In genomic region chr3:25789209-25789595, GRCh38 we compare ENCODE assay signal across 8 cellular contexts. TPM values are rescaled to one million over a fixed set of nuclear protein-coding genes. Genes with fewer than 3 reads are reported as not detected.
DNase-seq lines count a peak whose midpoint lies in the region; ATAC-seq, FAIRE-seq and TF ChIP-seq lines count a peak whose summit lies in the region.

No MANE protein-coding gene starts in this region.

- H4K8ac ChIP-seq in mesendoderm (ENCODE audit: low read depth, low read length) = no peak overlapping the region

- no peak for TF ChIP-seq POLR2A in K562 (conservative IDR thresholded peaks at IDR 0.05)

- H3K27me3 Mint-ChIP-seq in activated naive CD4-positive, alpha-beta T cell treated with anti-CD3 and anti-CD28 coated beads, Interleukin-2, amount 50 U/mL, for 24 hours = no peaks in the 10 kb centered on the region

- H3K4me3 ChIP-seq in K562 (peak overlapping the region; percentile 54), mesendoderm (ENCODE audit: low read length) (no peak overlapping the region), upper lobe of right lung (peak overlapping the region; percentile 72)

- CTCF ChIA-PET in K562 (lab: Yijun Ruan, JAX; ENCODE audit: low intra/inter-chr PET ratio) = no interaction called here

- no peak for TF ChIP-seq EP300 in K562 (IDR thresholded peaks at IDR 0.05; ENCODE audit: low read length)

- POLR2A ChIA-PET in K562 (lab: Yijun Ruan, JAX) = interaction anchor here (0.7 to 2.1 kb wide), 5 partner anchors 9 to 193 kb away, joined by 3 to 10 read pairs (median 3); no protein-coding TSS in a partner anchor

- no peak for FAIRE-seq in K562 (lab: Jason Lieb, UNC)

- H2BK120ac ChIP-seq in mesendoderm (ENCODE audit: low read depth, low read length) = no peak overlapping the region

- H3K4me3 Mint-ChIP-seq in activated naive CD4-positive, alpha-beta T cell treated with anti-CD3 and anti-CD28 coated beads, Interleukin-2, amount 50 U/mL, for 24 hours = peak overlapping the region; percentile 96

- intact Hi-C loops in K562 (cut with micrococcal nuclease) = loop anchor here (2.0 kb wide), 2 partner anchors 124 to 140 kb away; partner anchors contain the start of gene TOP2B
- intact Hi-C loops in upper lobe of right lung (cut with DNase I) = no loop called here

- no peak overlapping the region for H2BK5ac ChIP-seq in mesendoderm (ENCODE audit: low read length)

- H3K4ac ChIP-seq in mesendoderm (ENCODE audit: low read depth, low read length) = no peak overlapping the region

- H3K27me3 ChIP-seq in K562 (ENCODE audit: control insufficient read depth in 2 of 2, insufficient read depth in 2 of 2, low read length in 2 of 2) = no peaks in the 10 kb centered on the region
- H3K27me3 ChIP-seq in mesendoderm (ENCODE audit: insufficient read depth, low read length, poor library complexity) = no peaks in the 10 kb centered on the region
- no peaks in the 10 kb centered on the region for H3K27me3 ChIP-seq in upper lobe of right lung

- no peak overlapping the region for H4K5ac ChIP-seq in mesendoderm (ENCODE audit: low read length)

- H3K9ac ChIP-seq in K562 (ENCODE audit: insufficient read depth in 1 of 2, low read depth in 2 of 2, low read length in 2 of 2) = peak overlapping the region in 1 of 2 experiments; percentile 91; a peak in 2 of 4 replicates
- H3K9ac ChIP-seq in mesendoderm (ENCODE audit: low read length) = peak overlapping the region; percentile 41

- no peaks in the 10 kb centered on the region for H3K9me3 Mint-ChIP-seq in activated naive CD4-positive, alpha-beta T cell treated with anti-CD3 and anti-CD28 coated beads, Interleukin-2, amount 50 U/mL, for 24 hours

- no peak for DNase-seq in activated naive CD4-positive, alpha-beta T cell treated with anti-CD3 and anti-CD28 coated beads, Interleukin-2, amount 50 U/mL, for 16 hours
- DNase-seq in K562 (ENCODE audit: extremely low read depth in 1 of 4, low spot score in 3 of 4) (no peak), mesendoderm (no peak), upper lobe of right lung (no peak)

- H3K56ac ChIP-seq in mesendoderm (ENCODE audit: low read length) = no peak overlapping the region

- H3K9me3 ChIP-seq in K562 (replicated peaks; ENCODE audit: control insufficient read depth, insufficient read depth, low read depth, low read length) (no peaks in the 10 kb centered on the region), upper lobe of right lung (no peaks in the 10 kb centered on the region)

- H3K9me1 ChIP-seq in K562 (ENCODE audit: control insufficient read depth, insufficient read depth, low read length) = no peaks in the 10 kb centered on the region

- no peak for TF ChIP-seq RAD21 in K562 (CRISPR knock-in tag; conservative IDR thresholded peaks at IDR 0.05 in 1 of 2, IDR thresholded peaks at IDR 0.05 in 1 of 2)

- no peak for ATAC-seq in K562
- no peak for ATAC-seq in upper lobe of right lung
- no peak for ATAC-seq in GM21737 (IDR thresholded peaks at IDR 0.05; ENCODE audit: unreplicated experiment)
- no peak for ATAC-seq in GM21515 (IDR thresholded peaks at IDR 0.05; ENCODE audit: unreplicated experiment)
- ATAC-seq in GM19467 (IDR thresholded peaks at IDR 0.05; ENCODE audit: unreplicated experiment) = no peak

- no peak overlapping the region for H3K18ac ChIP-seq in mesendoderm (ENCODE audit: low read length)

- no peak for TF ChIP-seq CTCF in K562 (IDR thresholded peaks at IDR 0.05 in 2 of 3, conservative IDR thresholded peaks at IDR 0.05 in 1 of 3; ENCODE audit: insufficient read depth in 2 of 3, low read depth in 1 of 3, low read length in 3 of 3)
- TF ChIP-seq CTCF in upper lobe of right lung (IDR thresholded peaks at IDR 0.05) = no peak

- H3K27ac ChIP-seq in K562 (ENCODE audit: extremely low read depth, low read depth, low read length) (peak overlapping the region; percentile 90), mesendoderm (ENCODE audit: low read depth, low read length) (no peak overlapping the region), upper lobe of right lung (peak overlapping the region; percentile 84)

- H3K4me2 ChIP-seq in K562 (ENCODE audit: insufficient read depth, low read length) (peak overlapping the region; percentile 95), mesendoderm (ENCODE audit: low read length) (peak overlapping the region; percentile 13)

- no peak overlapping the region for H3K23ac ChIP-seq in mesendoderm (ENCODE audit: low read length)

- H2BK15ac ChIP-seq in mesendoderm (replicated peaks; ENCODE audit: low read depth) = no peak overlapping the region

- TSS peak; percentile 71 for BruUV-seq in K562 (replicated peaks; lab: Mats Ljungman, UMichigan)

- H2AK5ac ChIP-seq in mesendoderm (ENCODE audit: low read length) = no peak overlapping the region

- no peaks in the 10 kb centered on the region for H3K36me3 Mint-ChIP-seq in activated naive CD4-positive, alpha-beta T cell treated with anti-CD3 and anti-CD28 coated beads, Interleukin-2, amount 50 U/mL, for 24 hours

- H3K36me3 ChIP-seq in K562 (ENCODE audit: control insufficient read depth, insufficient read depth, low read length) (peaks cover 29% of the 10 kb centered on the region), mesendoderm (ENCODE audit: control insufficient read depth, insufficient read depth, low read length) (no peaks in the 10 kb centered on the region), upper lobe of right lung (no peaks in the 10 kb centered on the region)

- H4K20me1 ChIP-seq in K562 (replicated peaks; ENCODE audit: control insufficient read depth, insufficient read depth, low read length) = no peaks in the 10 kb centered on the region

- H3K4me1 Mint-ChIP-seq in activated naive CD4-positive, alpha-beta T cell treated with anti-CD3 and anti-CD28 coated beads, Interleukin-2, amount 50 U/mL, for 24 hours = peaks cover 54% of the 10 kb centered on the region

- H2AFZ ChIP-seq in K562 (ENCODE audit: low read depth, low read length) = peak overlapping the region; percentile 94

- H3K79me1 ChIP-seq in mesendoderm (ENCODE audit: low read length) = no peaks in the 10 kb centered on the region

- peaks cover 0 to 38% of the 10 kb centered on the region in 2 experiments; a peak in 2 of 5 replicates for H3K4me1 ChIP-seq in K562 (replicated peaks in 1 of 2; ENCODE audit: control insufficient read depth in 2 of 2, insufficient read depth in 2 of 2, low read length in 2 of 2)
- H3K4me1 ChIP-seq in mesendoderm (ENCODE audit: control insufficient read depth, low read depth, low read length) = no peaks in the 10 kb centered on the region
- peaks cover 21% of the 10 kb centered on the region for H3K4me1 ChIP-seq in upper lobe of right lung

- WGBS in K562 (ENCODE audit: insufficient coverage, low coverage, missing lambda C conversion rate) = 0% methylated on average over 2 of the region's 2 CpGs
- no CpG with 5 or more reads among the region's 2 CpGs for WGBS in mesendoderm (ENCODE audit: extremely low coverage, insufficient coverage, low lambda C conversion rate)

- in situ Hi-C loops in K562 (cut with MboI) = no loop called here

- H3K79me2 ChIP-seq in K562 (ENCODE audit: control insufficient read depth, insufficient read depth, low read length) = peaks cover 73% of the 10 kb centered on the region
- H3K79me2 ChIP-seq in mesendoderm (ENCODE audit: control insufficient read depth, insufficient read depth, low read length) = no peaks in the 10 kb centered on the region

- H3K27ac Mint-ChIP-seq in activated naive CD4-positive, alpha-beta T cell treated with anti-CD3 and anti-CD28 coated beads, Interleukin-2, amount 50 U/mL, for 24 hours = peak overlapping the region; percentile 95

TF ChIP-seq in K562, 482 proteins besides CTCF, POLR2A, EP300 and RAD21 (continues in another document):
- TF ChIP-seq PHF8 (IDR thresholded peaks at IDR 0.05; ENCODE audit: borderline replicate concordance, low read length) = no peak

RNA-seq across cellular contexts. Expression of gene OXSM, which starts 0.7 kb away (rescaled TPM):
- 38.6 and 46.6 TPM in 2 replicates for total RNA-seq in K562 (2011; cell fraction: chromatin; rRNA removed; ENCODE audit: low replicate concordance)
- total RNA-seq in K562 (2011; cell fraction: nucleolus; rRNA removed) = 24.1 and 26.5 TPM in 2 replicates
- 35.0 and 36.7 TPM in 2 replicates for total RNA-seq in K562 (2011; cell fraction: nucleoplasm; rRNA removed)
- total RNA-seq in K562 (2014; rRNA removed) (24.0 and 24.3 TPM in 2 replicates), K562 (2014; rRNA removed; fragmentation: Illumina TruSeq; extraction: Trizol) (42.2 and 46.7 TPM in 2 replicates), K562 (2015; rRNA removed; fragmentation: Illumina TruSeq; extraction: Trizol) (27.1 and 30.2 TPM in 2 replicates), K562 (2021) (28.4 and 29.9 TPM in 2 replicates), upper lobe of right lung (8.5 TPM)
- polyA plus RNA-seq in K562 (2011; rRNA removed) (80.5 and 98.2 TPM in 2 replicates), K562 (2014; fragmentation: Illumina TruSeq; extraction: Trizol) (31.9 and 34.0 TPM in 2 replicates), K562 (2014; fragmentation: Nextera tagmentation; extraction: Ambion mirVana) (100 to 1,000 TPM in 1 of 2 experiments, 10 to 100 TPM in 1; 97.9 to 107 TPM), K562 (2014; rRNA removed) (31.1 and 32.9 TPM in 2 replicates)
- 33.7 and 43.7 TPM in 2 replicates for polyA plus RNA-seq in K562 (2011; cell fraction: cytosol; rRNA removed)
- 35.3 and 54.0 TPM in 2 replicates for polyA plus RNA-seq in K562 (2011; cell fraction: nucleus; rRNA removed)
- polyA plus RNA-seq in K562 (2012) = 24.3 and 32.0 TPM in 2 replicates
- 60.1 and 69.8 TPM in 2 replicates for polyA minus RNA-seq in K562 (2011; rRNA and poly(A)+ RNA removed)
- 12.0 and 29.3 TPM in 2 replicates for polyA minus RNA-seq in K562 (2011; cell fraction: cytosol; rRNA and poly(A)+ RNA removed)
- 14.1 and 29.9 TPM in 2 replicates for polyA minus RNA-seq in K562 (2011; cell fraction: nucleus; rRNA and poly(A)+ RNA removed)
- 1.8 TPM for polyA plus RNA-seq in mesendoderm (2013, experiment 1 of 2)
- 1.7 TPM for polyA plus RNA-seq in mesendoderm (2013, experiment 2 of 2)

RNA-seq across cellular contexts. Expression of gene NGLY1, which starts 6.0 kb away (rescaled TPM):
- 128 and 222 TPM in 2 replicates for total RNA-seq in K562 (2011; cell fraction: chromatin; rRNA removed; ENCODE audit: low replicate concordance)
- 35.0 and 41.8 TPM in 2 replicates for total RNA-seq in K562 (2011; cell fraction: nucleolus; rRNA removed)
- 84.0 and 129 TPM in 2 replicates for total RNA-seq in K562 (2011; cell fraction: nucleoplasm; rRNA removed)
- total RNA-seq in K562 (2014; rRNA removed) (75.9 and 84.6 TPM in 2 replicates), K562 (2014; rRNA removed; fragmentation: Illumina TruSeq; extraction: Trizol) (124 and 129 TPM in 2 replicates), K562 (2015; rRNA removed; fragmentation: Illumina TruSeq; extraction: Trizol) (110 and 117 TPM in 2 replicates), K562 (2021) (87.6 and 93.9 TPM in 2 replicates), upper lobe of right lung (33.4 TPM)
- polyA plus RNA-seq in K562 (2011; rRNA removed) (74.0 and 96.8 TPM in 2 replicates), K562 (2014; fragmentation: Illumina TruSeq; extraction: Trizol) (90.9 and 102 TPM in 2 replicates), K562 (2014; fragmentation: Nextera tagmentation; extraction: Ambion mirVana) (10 to 100 TPM; 52.2 to 77.9 TPM), K562 (2014; rRNA removed) (73.5 and 81.6 TPM in 2 replicates)
- 21.5 and 25.2 TPM in 2 replicates for polyA plus RNA-seq in K562 (2011; cell fraction: cytosol; rRNA removed)
- polyA plus RNA-seq in K562 (2011; cell fraction: nucleus; rRNA removed) = 47.2 and 64.4 TPM in 2 replicates
- polyA plus RNA-seq in K562 (2012) = 53.3 and 69.4 TPM in 2 replicates
- polyA minus RNA-seq in K562 (2011; rRNA and poly(A)+ RNA removed) = 97.7 and 99.2 TPM in 2 replicates
- polyA minus RNA-seq in K562 (2011; cell fraction: cytosol; rRNA and poly(A)+ RNA removed) = 34.0 and 38.4 TPM in 2 replicates
- 76.1 and 92.9 TPM in 2 replicates for polyA minus RNA-seq in K562 (2011; cell fraction: nucleus; rRNA and poly(A)+ RNA removed)
- polyA plus RNA-seq in mesendoderm (2013, experiment 1 of 2) = 18.5 TPM
- polyA plus RNA-seq in mesendoderm (2013, experiment 2 of 2) = 20.2 TPM
